In genomic region chr12:70393787-70394519, GRCh38 we compare ENCODE assay signal across 18 cellular contexts. TPM values are rescaled to one million over a fixed set of nuclear protein-coding genes. Genes with fewer than 3 reads are reported as not detected.
DNase-seq lines count a peak whose midpoint lies in the region; ATAC-seq and TF ChIP-seq lines count a peak whose summit lies in the region.
"Had no signal": no experiment of that assay in that cellular context is flagged by ENCODE, and none has a peak within 500 bp of the region (broad histone marks: within the 10 kb centered on the region; RNA-seq: fewer than 3 reads in every experiment).

No MANE protein-coding gene starts in this region.

- no peak overlapping the region; the same call in 1 of the 2 replicates for H3K27ac Mint-ChIP-seq in HFFc6
- H3K27ac Mint-ChIP-seq: activated naive CD4-positive, alpha-beta T cell treated with anti-CD3 and anti-CD28 coated beads, Interleukin-2, amount 50 U/mL, for 24 hours; naive thymus-derived CD8-positive, alpha-beta T cell had no signal

- no peaks in the 10 kb centered on the region for H3K27me3 ChIP-seq in gastrocnemius medialis

- H3K4me3 Mint-ChIP-seq in HFFc6: no peak overlapping the region
- H3K4me3 Mint-ChIP-seq: activated naive CD4-positive, alpha-beta T cell treated with anti-CD3 and anti-CD28 coated beads, Interleukin-2, amount 50 U/mL, for 24 hours; central memory CD8-positive, alpha-beta T cell; naive thymus-derived CD8-positive, alpha-beta T cell had no signal

- in situ Hi-C loops in astrocyte of the spinal cord (cut with HindIII; ENCODE audit: low sequenced_read_pairs): no loop called here
- in situ Hi-C loops in gastrocnemius medialis (cut with MboI; ENCODE audit: low sequenced_read_pairs in 4 of 4): no loop called here

- H3K36me3 Mint-ChIP-seq in HFFc6 (ENCODE audit: low read depth): no peaks in the 10 kb centered on the region; the same call in 1 of the 2 replicates

- TF ChIP-seq CTCF in HFFc6 (IDR thresholded peaks at IDR 0.05): no peak
- TF ChIP-seq CTCF in astrocyte of the spinal cord (IDR thresholded peaks at IDR 0.05; ENCODE audit: low read depth, low read length): no peak
- no peak for TF ChIP-seq CTCF in gastrocnemius medialis (IDR thresholded peaks at IDR 0.05 in 4 of 5, conservative IDR thresholded peaks at IDR 0.05 in 1 of 5)

- no peaks in the 10 kb centered on the region for H3K27me3 Mint-ChIP-seq in HFFc6 (ENCODE audit: insufficient read depth)
- H3K27me3 Mint-ChIP-seq: activated naive CD4-positive, alpha-beta T cell treated with anti-CD3 and anti-CD28 coated beads, Interleukin-2, amount 50 U/mL, for 24 hours; central memory CD8-positive, alpha-beta T cell; naive thymus-derived CD8-positive, alpha-beta T cell had no signal

- no peak for TF ChIP-seq POLR2A in gastrocnemius medialis (IDR thresholded peaks at IDR 0.05)

- peaks cover 11% of the 10 kb centered on the region for H3K4me1 Mint-ChIP-seq in HFFc6 (ENCODE audit: low read depth)
- H3K4me1 Mint-ChIP-seq: activated naive CD4-positive, alpha-beta T cell treated with anti-CD3 and anti-CD28 coated beads, Interleukin-2, amount 50 U/mL, for 24 hours; central memory CD8-positive, alpha-beta T cell; naive thymus-derived CD8-positive, alpha-beta T cell had no signal

- no peak for ATAC-seq in gastrocnemius medialis
- ATAC-seq: naive thymus-derived CD8-positive, alpha-beta T cell had no signal

- no peak overlapping the region for H3K27ac ChIP-seq in gastrocnemius medialis
- H3K27ac ChIP-seq: prostate gland had no signal

- no peaks in the 10 kb centered on the region for H3K36me3 ChIP-seq in gastrocnemius medialis
- H3K36me3 ChIP-seq: prostate gland had no signal

- H3K9me3 Mint-ChIP-seq in HFFc6: peaks cover 4% of the 10 kb centered on the region
- H3K9me3 Mint-ChIP-seq: central memory CD8-positive, alpha-beta T cell had no signal

- DNase-seq in A172 (ENCODE audit: low spot score) (peak; percentile 22), HFFc6 (peak; percentile 82), astrocyte of the spinal cord (ENCODE audit: low read depth, low spot score) (peak; percentile 29), iris pigment epithelial cell (ENCODE audit: low read depth) (peak; percentile 37), inferior parietal cortex (ENCODE audit: extremely low spot score) (no peak), UCSD-AML1 (lab: John Stamatoyannopoulos, UW; ENCODE audit: unreplicated experiment) (no peak), gastrocnemius medialis (no peak)
- no peak for DNase-seq in activated naive CD4-positive, alpha-beta T cell treated with anti-CD3 and anti-CD28 coated beads, Interleukin-2, amount 50 U/mL, for 16 hours
- DNase-seq: 8988T; activated CD8-positive, alpha-beta memory T cell treated with anti-CD3 and anti-CD28 coated beads, Interleukin-2, amount 50 U/mL, for 4 hours; MV-4-11; naive thymus-derived CD8-positive, alpha-beta T cell; NCI-H2081 treated with DMSO at 0.1 percent for 48 hours; Right ventricle myocardium superior; stimulated activated CD4-positive, alpha-beta T cell treated with anti-CD3 and anti-CD28 coated beads, Interleukin-15, amount 100 ng/mL, for 24 hours had no signal

- no peaks in the 10 kb centered on the region for H3K4me1 ChIP-seq in gastrocnemius medialis
- H3K4me1 ChIP-seq: prostate gland had no signal

- H3K4me3 ChIP-seq in astrocyte of the spinal cord (ENCODE audit: low read depth, low read length) (no peak overlapping the region), gastrocnemius medialis (no peak overlapping the region)
- H3K4me3 ChIP-seq: prostate gland had no signal

- H3K9me3 ChIP-seq in gastrocnemius medialis: no peaks in the 10 kb centered on the region
- H3K9me3 ChIP-seq: prostate gland had no signal

- intact Hi-C loops in gastrocnemius medialis (cut with DNase I; ENCODE audit: low total_unique reads): no loop called here

RNA-seq across cellular contexts. Expression of gene KCNMB4, which starts 27.9 kb away (rescaled TPM):
- 0.95 and 1.1 TPM in 2 replicates for total RNA-seq in A172 (2014; rRNA removed; shearing (Covaris generic))
- total RNA-seq in HFFc6 (2021; fragmentation: NEBNext Ultra II Directional; extraction: Animal tissue kit (Norgen Biotek cat#: 25700)): 1 to 10 TPM in 2 of 6 experiments, under 1 TPM in 4; 0.16 to 1.1 (median 0.22) TPM
- 1 to 10 TPM in 3 of 4 donors, under 1 TPM in 1; 0.71 to 1.4 (median 1.3) TPM for total RNA-seq in gastrocnemius medialis

Comparison
In these comparisons a context has a peak if more than half of its experiments do, and no peak if none do; other contexts are left out.
1. DNase-seq: peak in A172 (single experiment), HFFc6 (single experiment), astrocyte of the spinal cord (single experiment) and iris pigment epithelial cell (single experiment); none in inferior parietal cortex (single experiment), activated naive CD4-positive, alpha-beta T cell treated with anti-CD3 and anti-CD28 coated beads, Interleukin-2, amount 50 U/mL, for 16 hours (single experiment), UCSD-AML1 (single experiment) and gastrocnemius medialis (0 of 2).